ENCODE assay signal across 8 cellular contexts in the genomic region with DNA sequence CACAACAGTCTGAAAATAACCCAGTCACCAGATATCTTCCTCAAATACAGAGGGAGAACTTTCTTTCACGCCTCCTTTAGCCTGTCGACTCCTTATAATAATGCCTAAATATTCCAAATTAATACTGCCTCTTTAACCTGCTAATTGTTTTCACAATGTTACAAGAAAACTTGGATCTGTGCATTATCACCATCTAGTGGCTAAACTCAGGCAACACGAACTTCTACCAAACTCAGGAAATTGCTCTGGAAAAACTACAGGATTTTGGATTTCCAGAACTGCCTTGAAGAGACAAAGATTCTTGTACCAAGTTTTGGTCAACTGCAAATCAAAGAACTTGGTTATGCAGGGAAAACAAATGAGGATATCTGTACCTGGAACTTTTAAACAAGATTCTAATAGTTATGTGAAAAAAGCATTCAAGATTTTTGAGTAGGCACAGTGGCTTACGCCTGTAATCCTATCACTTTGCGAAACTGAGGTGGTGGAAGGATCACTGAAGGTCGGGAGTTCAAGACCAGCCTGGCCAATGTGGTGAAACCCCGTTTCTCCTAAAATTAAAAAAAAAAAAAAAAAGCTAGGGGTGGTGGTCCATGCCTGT. TPM values are rescaled to one million over a fixed set of nuclear protein-coding genes. Genes with fewer than 3 reads are reported as not detected.
A peak's percentile ranks its signal among the peaks of the same experiment; 100 is the strongest.
DNase-seq lines count a peak whose midpoint lies in the region; ATAC-seq and TF ChIP-seq lines count a peak whose summit lies in the region.

No MANE protein-coding gene starts in this region.

- DNase-seq in DMS114 treated with DMSO at 0.1 percent for 48 hours (lab: John Stamatoyannopoulos, UW; ENCODE audit: unreplicated experiment) (peak; percentile 17), HT1080 (ENCODE audit: low read depth) (peak; percentile 15), adipocyte (ENCODE audit: low read depth) (peak; percentile 76), kidney glomerular epithelial cell (lab: John Stamatoyannopoulos, UW) (peak; percentile 51), vagina (ENCODE audit: extremely low spot score in 2 of 2) (no peak), immature natural killer cell (no peak)

- H3K9me3 ChIP-seq in adipocyte (ENCODE audit: control insufficient read depth, low read length) (no peaks in the 10 kb centered on the region), vagina (no peaks in the 10 kb centered on the region)

- H3K36me3 ChIP-seq in adipocyte (ENCODE audit: control insufficient read depth, insufficient read depth, low read length, severe bottlenecking) = peaks cover 44% of the 10 kb centered on the region
- H3K36me3 ChIP-seq in vagina = peaks cover 0 to 21% of the 10 kb centered on the region in 2 donors

- H3K27me3 ChIP-seq in adipocyte (replicated peaks; ENCODE audit: control insufficient read depth, insufficient read depth, low read length) (no peaks in the 10 kb centered on the region), vagina (no peaks in the 10 kb centered on the region)

- H3K27ac Mint-ChIP-seq in immature natural killer cell = no peak overlapping the region

- no peak overlapping the region for H3K9ac ChIP-seq in adipocyte (ENCODE audit: low read length)

- H3K4me1 ChIP-seq in adipocyte (ENCODE audit: control insufficient read depth, insufficient read depth, low read length) = peaks cover 36% of the 10 kb centered on the region
- peaks cover 47% of the 10 kb centered on the region for H3K4me1 ChIP-seq in vagina

- peak in 1 of 3 experiments; percentile 21 for TF ChIP-seq CTCF in vagina (IDR thresholded peaks at IDR 0.05)

- H3K4me3 Mint-ChIP-seq in immature natural killer cell = no peak overlapping the region

- H3K27ac ChIP-seq in vagina = no peak overlapping the region

- TF ChIP-seq POLR2A in vagina (IDR thresholded peaks at IDR 0.05) = no peak

- peaks cover 4 to 12% of the 10 kb centered on the region in 2 donors for H3K4me1 Mint-ChIP-seq in immature natural killer cell

- intact Hi-C loops in vagina (cut with DNase I) = no loop called here

- peaks cover 0 to 6% (median 0%) of the 10 kb centered on the region in 3 donors for H3K27me3 Mint-ChIP-seq in immature natural killer cell (ENCODE audit: low read depth in 3 of 3)

- H3K9me3 Mint-ChIP-seq in immature natural killer cell = no peaks in the 10 kb centered on the region

- ATAC-seq in GM18858 (IDR thresholded peaks at IDR 0.05; ENCODE audit: unreplicated experiment) = no peak
- ATAC-seq in HG02938 (IDR thresholded peaks at IDR 0.05; ENCODE audit: unreplicated experiment) = no peak

- no peak overlapping the region for H3K4me3 ChIP-seq in adipocyte (ENCODE audit: low read length)
- no peak overlapping the region for H3K4me3 ChIP-seq in vagina

- peaks cover 6 to 38% (median 11%) of the 10 kb centered on the region in 3 donors for H3K36me3 Mint-ChIP-seq in immature natural killer cell

RNA-seq across cellular contexts. Expression of a gene that starts 10.8 kb away (rescaled TPM):
- 18.4 TPM in 2 replicates for total RNA-seq in HT1080 (2014; rRNA removed; shearing (Covaris generic))
- polyA plus RNA-seq in HT1080 (2015; cell fraction: cytosol; rRNA removed) = 13.0 and 15.7 TPM in 2 replicates
- polyA plus RNA-seq in HT1080 (2015; cell fraction: nucleus; rRNA removed) = 24.5 and 25.1 TPM in 2 replicates
- 15.0 TPM for total RNA-seq in vagina
- 1 to 10 TPM; 3.2 to 7.4 (median 7.0) TPM for polyA plus RNA-seq in immature natural killer cell

RNA-seq across cellular contexts. Expression of a gene that starts 24.3 kb away (rescaled TPM):
- total RNA-seq in HT1080 (2014; rRNA removed; shearing (Covaris generic)) = 39.0 TPM in 2 replicates
- 27.9 and 35.8 TPM in 2 replicates for polyA plus RNA-seq in HT1080 (2015; cell fraction: cytosol; rRNA removed)
- polyA plus RNA-seq in HT1080 (2015; cell fraction: nucleus; rRNA removed) = 23.0 and 27.2 TPM in 2 replicates
- 59.4 TPM for total RNA-seq in vagina
- 10 to 100 TPM; 22.2 to 39.4 (median 28.3) TPM for polyA plus RNA-seq in immature natural killer cell

RNA-seq across cellular contexts. Expression of a gene that starts 54.4 kb away (rescaled TPM):
- total RNA-seq in HT1080 (2014; rRNA removed; shearing (Covaris generic)) = 0.30 TPM in 1 of 2 replicates, not detected in the other
- not detected in 2 replicates for polyA plus RNA-seq in HT1080 (2015; cell fraction: cytosol; rRNA removed)
- not detected in 2 replicates for polyA plus RNA-seq in HT1080 (2015; cell fraction: nucleus; rRNA removed)
- total RNA-seq in vagina = not detected
- polyA plus RNA-seq in immature natural killer cell = not detected

Comparison
In these comparisons a context has a peak if more than half of its experiments do, and no peak if none do; other contexts are left out.
1. DNase-seq: peak in DMS114 treated with DMSO at 0.1 percent for 48 hours (single experiment), HT1080 (single experiment), adipocyte (single experiment) and kidney glomerular epithelial cell (single experiment); none in vagina (0 of 2) and immature natural killer cell (0 of 3).